ENCODE assay signal across 10 cellular contexts in the genomic region with DNA sequence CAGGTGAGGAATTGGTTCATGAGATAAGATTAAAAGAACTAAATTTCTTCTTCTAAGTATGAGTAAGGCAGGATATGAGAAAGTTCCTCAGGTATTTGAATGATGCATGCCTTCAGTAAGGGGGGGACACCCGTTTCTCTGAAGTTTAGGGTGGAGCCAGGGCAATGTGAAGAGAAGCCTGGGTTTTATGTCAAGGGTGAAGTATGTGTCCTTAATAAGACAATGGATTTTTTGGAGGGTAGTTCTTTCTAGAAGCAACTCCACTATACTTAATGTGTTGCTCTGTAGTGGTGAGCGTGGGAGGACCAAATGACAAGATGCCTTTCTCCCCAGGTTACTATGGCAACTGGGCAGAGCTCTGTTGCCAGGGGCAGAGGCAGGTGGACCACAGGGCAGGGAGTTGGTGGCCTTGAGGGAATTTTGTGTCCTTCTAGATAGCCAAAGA. TPM values are rescaled to one million over a fixed set of nuclear protein-coding genes. Genes with fewer than 3 reads are reported as not detected.
A peak's percentile ranks its signal among the peaks of the same experiment; 100 is the strongest.
DNase-seq lines count a peak whose midpoint lies in the region; ATAC-seq and TF ChIP-seq lines count a peak whose summit lies in the region.
"Had no signal": no experiment of that assay in that cellular context is flagged by ENCODE, and none has a peak within 500 bp of the region (broad histone marks: within the 10 kb centered on the region; RNA-seq: fewer than 3 reads in every experiment).

No MANE protein-coding gene starts in this region.

- TF ChIP-seq CTCF in SK-N-SH (IDR thresholded peaks at IDR 0.05) (no peak), fibroblast of pulmonary artery (IDR thresholded peaks at IDR 0.05; ENCODE audit: low read length, missing control alignments) (no peak), suprapubic skin (IDR thresholded peaks at IDR 0.05) (no peak)

- H3K9me2 ChIP-seq in SK-N-SH, result no peaks in the 10 kb centered on the region

- no peak for DNase-seq in stimulated activated naive CD8-positive, alpha-beta T cell treated with anti-CD3 and anti-CD28 coated beads, Interleukin-15, amount 100 ng/mL, for 72 hours
- DNase-seq in stimulated activated naive CD8-positive, alpha-beta T cell treated with anti-CD3 and anti-CD28 coated beads, Interleukin-15, Interleukin-2, amounts not matched to agents 100 U/mL and 50 U/mL, for 24 hours, result no peak
- no peak for DNase-seq in SK-N-SH
- peak; percentile 82 for DNase-seq in fibroblast of pulmonary artery (ENCODE audit: low read depth)
- no peak for DNase-seq in suprapubic skin (ENCODE audit: low spot score in 2 of 2)
- no peak for DNase-seq in cerebellar nuclear complex (lab: John Stamatoyannopoulos, UW)
- no peak for DNase-seq in NCI-H187 treated with DMSO at 0.1 percent for 48 hours (lab: John Stamatoyannopoulos, UW)
- no peak for DNase-seq in HUDEP-2 (lab: John Stamatoyannopoulos, UW; ENCODE audit: unreplicated experiment in 76 of 76)
- DNase-seq: posterior cingulate gyrus had no signal

- TF ChIP-seq POLR2A in suprapubic skin (IDR thresholded peaks at IDR 0.05), result no peak

- H3K36me3 ChIP-seq in SK-N-SH (replicated peaks in 1 of 2; ENCODE audit: control insufficient read depth in 1 of 2, insufficient read depth in 2 of 2, low read length in 1 of 2) (peaks cover 0 to 52% of the 10 kb centered on the region in 2 experiments), suprapubic skin (no peaks in the 10 kb centered on the region)
- H3K36me3 ChIP-seq: cardiac muscle cell had no signal

- no peaks in the 10 kb centered on the region for H4K20me1 ChIP-seq in SK-N-SH (ENCODE audit: insufficient read depth)

- no peaks in the 10 kb centered on the region for H3K9me3 Mint-ChIP-seq in stimulated activated naive CD8-positive, alpha-beta T cell treated with anti-CD3 and anti-CD28 coated beads, Interleukin-15, amount 100 ng/mL, for 72 hours

- H3K4me2 ChIP-seq in SK-N-SH, result peak overlapping the region; percentile 20; the same call in 1 of the 2 replicates

- no peak for TF ChIP-seq RAD21 in SK-N-SH (IDR thresholded peaks at IDR 0.05; ENCODE audit: low read length)

- H3K4me1 Mint-ChIP-seq in stimulated activated naive CD8-positive, alpha-beta T cell treated with anti-CD3 and anti-CD28 coated beads, Interleukin-15, amount 100 ng/mL, for 72 hours, result peaks cover 17% of the 10 kb centered on the region

- TF ChIP-seq EP300 in SK-N-SH (IDR thresholded peaks at IDR 0.05; ENCODE audit: borderline replicate concordance in 1 of 2, low read depth in 1 of 2, low read length in 1 of 2) (peak in 1 of 2 experiments; percentile 66; a peak in 2 of 4 replicates), suprapubic skin (IDR thresholded peaks at IDR 0.05) (no peak)

- CTCF ChIA-PET in SK-N-SH (lab: Yijun Ruan, JAX), result interaction anchor here (0.8 to 1.3 kb wide), 2 partner anchors 21 to 64 kb away, joined by 3 read pairs; no protein-coding TSS in a partner anchor

- 35% methylated on average over 2 of the region's 2 CpGs for WGBS in SK-N-SH (ENCODE audit: low lambda C conversion rate)
- WGBS in suprapubic skin, result 63% methylated on average over 2 of the region's 2 CpGs

- H3K4me3 Mint-ChIP-seq in stimulated activated naive CD8-positive, alpha-beta T cell treated with anti-CD3 and anti-CD28 coated beads, Interleukin-15, amount 100 ng/mL, for 72 hours, result no peak overlapping the region

- H3K9ac ChIP-seq in SK-N-SH, result peak overlapping the region; percentile 40

- H3K4me3 ChIP-seq in SK-N-SH (ENCODE audit: low read depth in 2 of 2, low read length in 1 of 2) (no peak overlapping the region), fibroblast of pulmonary artery (replicated peaks; ENCODE audit: low read depth, low read length) (no peak overlapping the region), suprapubic skin (no peak overlapping the region)
- H3K4me3 ChIP-seq: cardiac muscle cell had no signal

- no peak overlapping the region for H2AFZ ChIP-seq in SK-N-SH (ENCODE audit: low read depth)

- H3K9me3 ChIP-seq in SK-N-SH (no peaks in the 10 kb centered on the region), suprapubic skin (no peaks in the 10 kb centered on the region)

- no peaks in the 10 kb centered on the region for H3K27me3 ChIP-seq in SK-N-SH (ENCODE audit: insufficient read depth)
- no peaks in the 10 kb centered on the region for H3K27me3 ChIP-seq in suprapubic skin
- H3K27me3 ChIP-seq: cardiac muscle cell had no signal

- H3K27ac Mint-ChIP-seq in stimulated activated naive CD8-positive, alpha-beta T cell treated with anti-CD3 and anti-CD28 coated beads, Interleukin-15, amount 100 ng/mL, for 72 hours, result no peak overlapping the region

- peaks cover 99% of the 10 kb centered on the region for H3K79me2 ChIP-seq in SK-N-SH (ENCODE audit: insufficient read depth)

- POLR2A ChIA-PET in SK-N-SH (lab: Yijun Ruan, JAX), result interaction anchor here (0.7 kb wide), 1 partner anchor 44 kb away, joined by 3 read pairs; no protein-coding TSS in a partner anchor

- H3K27ac ChIP-seq in SK-N-SH (ENCODE audit: low read depth in 2 of 2, low read length in 1 of 2) (peak overlapping the region in 1 of 2 experiments; percentile 86; a peak in 3 of 4 replicates), suprapubic skin (no peak overlapping the region)
- H3K27ac ChIP-seq: cardiac muscle cell had no signal

- peak; percentile 65 for ATAC-seq in stimulated activated naive CD8-positive, alpha-beta T cell treated with anti-CD3 and anti-CD28 coated beads, Interleukin-15, amount 100 ng/mL, for 72 hours
- ATAC-seq in stimulated activated naive CD8-positive, alpha-beta T cell treated with anti-CD3 and anti-CD28 coated beads, Interleukin-15, Interleukin-2, amounts not matched to agents 100 U/mL and 50 U/mL, for 24 hours, result no peak

- no peaks in the 10 kb centered on the region for H3K27me3 Mint-ChIP-seq in stimulated activated naive CD8-positive, alpha-beta T cell treated with anti-CD3 and anti-CD28 coated beads, Interleukin-15, amount 100 ng/mL, for 72 hours

- H3F3A ChIP-seq in SK-N-SH (replicated peaks; ENCODE audit: insufficient read depth), result peaks cover 31% of the 10 kb centered on the region

- H3K4me1 ChIP-seq in SK-N-SH (ENCODE audit: control insufficient read depth in 1 of 2, insufficient read depth in 2 of 2, low read depth in 1 of 2, low read length in 1 of 2) (peaks cover 0 to 25% of the 10 kb centered on the region in 2 experiments; a peak in 3 of 4 replicates), suprapubic skin (no peaks in the 10 kb centered on the region)

TF ChIP-seq in SK-N-SH, 30 proteins besides CTCF, POLR2A, EP300 and RAD21 (continues in another document):
- TF ChIP-seq CHD2 (IDR thresholded peaks at IDR 0.05; ENCODE audit: low read length, partially characterized antibody) (no peak), MEF2A (IDR thresholded peaks at IDR 0.05; ENCODE audit: borderline replicate concordance, low read depth) (no peak), YY1 (IDR thresholded peaks at IDR 0.05; ENCODE audit: low read depth) (no peak), POLR2AphosphoS5 (IDR thresholded peaks at IDR 0.05; ENCODE audit: low read depth, low read length) (no peak), NFIC (IDR thresholded peaks at IDR 0.05; ENCODE audit: borderline replicate concordance) (no peak), MXI1 (IDR thresholded peaks at IDR 0.05; ENCODE audit: low read depth, low read length) (no peak), JUND (IDR thresholded peaks at IDR 0.05) (peak; percentile 89), RXRA (IDR thresholded peaks at IDR 0.05; ENCODE audit: borderline replicate concordance, low read depth) (peak; percentile 53; the same call in 1 of the 2 replicates), RFX5 (IDR thresholded peaks at IDR 0.05; ENCODE audit: low read length) (no peak), RCOR1 (IDR thresholded peaks at IDR 0.05; ENCODE audit: low read length) (no peak), TAF1 (IDR thresholded peaks at IDR 0.05; ENCODE audit: borderline replicate concordance, low read depth, low read length) (no peak)
- TF ChIP-seq, protein P1, sequence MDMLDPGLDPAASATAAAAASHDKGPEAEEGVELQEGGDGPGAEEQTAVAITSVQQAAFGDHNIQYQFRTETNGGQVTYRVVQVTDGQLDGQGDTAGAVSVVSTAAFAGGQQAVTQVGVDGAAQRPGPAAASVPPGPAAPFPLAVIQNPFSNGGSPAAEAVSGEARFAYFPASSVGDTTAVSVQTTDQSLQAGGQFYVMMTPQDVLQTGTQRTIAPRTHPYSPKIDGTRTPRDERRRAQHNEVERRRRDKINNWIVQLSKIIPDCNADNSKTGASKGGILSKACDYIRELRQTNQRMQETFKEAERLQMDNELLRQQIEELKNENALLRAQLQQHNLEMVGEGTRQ (IDR thresholded peaks at IDR 0.05; ENCODE audit: borderline replicate concordance, low read depth, low read length), result no peak
- TF ChIP-seq, protein P2, sequence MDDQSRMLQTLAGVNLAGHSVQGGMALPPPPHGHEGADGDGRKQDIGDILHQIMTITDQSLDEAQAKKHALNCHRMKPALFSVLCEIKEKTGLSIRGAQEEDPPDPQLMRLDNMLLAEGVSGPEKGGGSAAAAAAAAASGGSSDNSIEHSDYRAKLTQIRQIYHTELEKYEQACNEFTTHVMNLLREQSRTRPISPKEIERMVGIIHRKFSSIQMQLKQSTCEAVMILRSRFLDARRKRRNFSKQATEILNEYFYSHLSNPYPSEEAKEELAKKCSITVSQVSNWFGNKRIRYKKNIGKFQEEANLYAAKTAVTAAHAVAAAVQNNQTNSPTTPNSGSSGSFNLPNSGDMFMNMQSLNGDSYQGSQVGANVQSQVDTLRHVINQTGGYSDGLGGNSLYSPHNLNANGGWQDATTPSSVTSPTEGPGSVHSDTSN (IDR thresholded peaks at IDR 0.05), result peak; percentile 48

RNA-seq across cellular contexts. Expression of a gene that starts 44.0 kb away (rescaled TPM):
- 18.0 and 23.3 TPM in 2 replicates for polyA plus RNA-seq in SK-N-SH (2012; rRNA removed)
- polyA plus RNA-seq in SK-N-SH (2012; cell fraction: cytosol; rRNA removed), result 18.0 and 21.5 TPM in 2 replicates
- polyA plus RNA-seq in SK-N-SH (2012; cell fraction: nucleus; rRNA removed), result 36.7 and 73.8 TPM in 2 replicates
- total RNA-seq in suprapubic skin, result 100 to 1,000 TPM in 1 of 4 donors, 10 to 100 TPM in 3; 39.8 to 107 (median 60.7) TPM
